Comparison of ENCODE assay signal across 1 cellular context in the genomic region with DNA sequence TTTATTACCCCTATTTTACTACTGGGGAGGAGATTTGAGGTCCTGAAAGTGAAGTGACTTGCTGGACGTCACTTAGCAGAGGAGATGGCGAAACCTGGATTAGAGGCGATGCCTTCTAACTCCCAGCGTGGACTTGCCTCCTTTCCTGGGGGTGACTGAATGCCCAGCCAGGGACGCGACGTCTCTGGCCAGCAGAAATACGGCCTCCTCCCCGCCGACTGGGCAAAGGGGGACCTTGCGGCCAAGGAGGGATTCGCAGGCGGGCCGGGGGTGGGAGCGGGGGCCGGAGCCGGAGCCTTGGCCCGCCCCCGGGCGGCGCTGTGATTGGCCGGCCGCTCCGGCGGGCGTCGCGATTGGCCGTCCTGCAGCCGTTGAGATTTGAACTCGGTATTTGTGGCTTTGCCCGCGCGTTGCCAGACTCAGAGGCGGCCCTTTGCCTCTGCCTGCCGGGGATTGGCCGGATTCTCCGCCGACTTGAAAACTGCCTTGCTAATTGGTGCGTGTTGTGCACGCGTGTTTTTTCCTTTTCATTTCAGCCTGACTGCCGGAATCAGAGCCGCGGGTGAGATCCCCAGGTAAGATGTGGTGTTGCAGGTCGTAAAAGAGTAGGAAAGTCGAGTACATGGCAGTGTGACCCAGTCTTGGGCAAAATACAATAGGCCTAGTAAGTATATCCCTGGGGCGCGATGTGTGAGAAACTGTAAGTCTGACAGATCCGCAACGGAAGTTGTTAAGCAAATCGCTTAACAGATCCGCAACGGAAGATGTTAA.
TF ChIP-seq lines count a peak whose summit lies in the region.

A gene with protein sequence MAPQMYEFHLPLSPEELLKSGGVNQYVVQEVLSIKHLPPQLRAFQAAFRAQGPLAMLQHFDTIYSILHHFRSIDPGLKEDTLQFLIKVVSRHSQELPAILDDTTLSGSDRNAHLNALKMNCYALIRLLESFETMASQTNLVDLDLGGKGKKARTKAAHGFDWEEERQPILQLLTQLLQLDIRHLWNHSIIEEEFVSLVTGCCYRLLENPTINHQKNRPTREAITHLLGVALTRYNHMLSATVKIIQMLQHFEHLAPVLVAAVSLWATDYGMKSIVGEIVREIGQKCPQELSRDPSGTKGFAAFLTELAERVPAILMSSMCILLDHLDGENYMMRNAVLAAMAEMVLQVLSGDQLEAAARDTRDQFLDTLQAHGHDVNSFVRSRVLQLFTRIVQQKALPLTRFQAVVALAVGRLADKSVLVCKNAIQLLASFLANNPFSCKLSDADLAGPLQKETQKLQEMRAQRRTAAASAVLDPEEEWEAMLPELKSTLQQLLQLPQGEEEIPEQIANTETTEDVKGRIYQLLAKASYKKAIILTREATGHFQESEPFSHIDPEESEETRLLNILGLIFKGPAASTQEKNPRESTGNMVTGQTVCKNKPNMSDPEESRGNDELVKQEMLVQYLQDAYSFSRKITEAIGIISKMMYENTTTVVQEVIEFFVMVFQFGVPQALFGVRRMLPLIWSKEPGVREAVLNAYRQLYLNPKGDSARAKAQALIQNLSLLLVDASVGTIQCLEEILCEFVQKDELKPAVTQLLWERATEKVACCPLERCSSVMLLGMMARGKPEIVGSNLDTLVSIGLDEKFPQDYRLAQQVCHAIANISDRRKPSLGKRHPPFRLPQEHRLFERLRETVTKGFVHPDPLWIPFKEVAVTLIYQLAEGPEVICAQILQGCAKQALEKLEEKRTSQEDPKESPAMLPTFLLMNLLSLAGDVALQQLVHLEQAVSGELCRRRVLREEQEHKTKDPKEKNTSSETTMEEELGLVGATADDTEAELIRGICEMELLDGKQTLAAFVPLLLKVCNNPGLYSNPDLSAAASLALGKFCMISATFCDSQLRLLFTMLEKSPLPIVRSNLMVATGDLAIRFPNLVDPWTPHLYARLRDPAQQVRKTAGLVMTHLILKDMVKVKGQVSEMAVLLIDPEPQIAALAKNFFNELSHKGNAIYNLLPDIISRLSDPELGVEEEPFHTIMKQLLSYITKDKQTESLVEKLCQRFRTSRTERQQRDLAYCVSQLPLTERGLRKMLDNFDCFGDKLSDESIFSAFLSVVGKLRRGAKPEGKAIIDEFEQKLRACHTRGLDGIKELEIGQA (N-terminal part only) (plus strand): TSS at position 523 of the 771 bp plus-strand sequence. CDS start 997 bp downstream, outside the sequence.

TF ChIP-seq in K562, 482 proteins besides CTCF, POLR2A, EP300 and RAD21 (continued from another document and continues in another):
- TF ChIP-seq HNRNPLL (IDR thresholded peaks at IDR 0.05; ENCODE audit: low read depth, low read length, poor library complexity, severe bottlenecking) (peak; percentile 99), POLR2H (tag; IDR thresholded peaks at IDR 0.05; ENCODE audit: low read depth) (peak; percentile 62), TRIM28 (IDR thresholded peaks at IDR 0.05) (no peak), HEY1 (CRISPR knock-in tag; IDR thresholded peaks at IDR 0.05; ENCODE audit: borderline replicate concordance) (no peak), ZNF436 (CRISPR knock-in tag; IDR thresholded peaks at IDR 0.05) (no peak), CCNT2 (IDR thresholded peaks at IDR 0.05; ENCODE audit: borderline replicate concordance, extremely low read depth, insufficient read length, low read depth, low read length) (peak; percentile 73), MAFG (tag; conservative IDR thresholded peaks at IDR 0.05) (no peak), BCOR (IDR thresholded peaks at IDR 0.05) (no peak), MYBL2 (IDR thresholded peaks at IDR 0.05; ENCODE audit: low read depth) (peak; percentile 97), MYBL2 (CRISPR knock-in tag; IDR thresholded peaks at IDR 0.05; ENCODE audit: borderline replicate concordance) (peak; percentile 94; the same call in 1 of the 2 replicates), SNIP1 (IDR thresholded peaks at IDR 0.05; ENCODE audit: low read depth) (no peak), SMARCB1 (IDR thresholded peaks at IDR 0.05; ENCODE audit: insufficient read length, low read depth) (no peak), NRF1 (conservative IDR thresholded peaks at IDR 0.05 in 1 of 2, IDR thresholded peaks at IDR 0.05 in 1 of 2) (peak; percentile 47 to 53; a peak in 2 of 4 replicates), CREB1 (IDR thresholded peaks at IDR 0.05) (no peak; the same call in 1 of the 2 replicates), CREB1 (CRISPR knock-in tag; IDR thresholded peaks at IDR 0.05) (peak; percentile 38; the same call in 1 of the 2 replicates), ZNF408 (CRISPR knock-in tag; IDR thresholded peaks at IDR 0.05; ENCODE audit: low read depth) (no peak), ZNF23 (CRISPR knock-in tag; IDR thresholded peaks at IDR 0.05) (no peak), HDAC3 (IDR thresholded peaks at IDR 0.05; ENCODE audit: borderline replicate concordance, partially characterized antibody) (peak; percentile 96), ZNF24 (IDR thresholded peaks at IDR 0.05) (peak; percentile 83)
- TF ChIP-seq, protein P1, sequence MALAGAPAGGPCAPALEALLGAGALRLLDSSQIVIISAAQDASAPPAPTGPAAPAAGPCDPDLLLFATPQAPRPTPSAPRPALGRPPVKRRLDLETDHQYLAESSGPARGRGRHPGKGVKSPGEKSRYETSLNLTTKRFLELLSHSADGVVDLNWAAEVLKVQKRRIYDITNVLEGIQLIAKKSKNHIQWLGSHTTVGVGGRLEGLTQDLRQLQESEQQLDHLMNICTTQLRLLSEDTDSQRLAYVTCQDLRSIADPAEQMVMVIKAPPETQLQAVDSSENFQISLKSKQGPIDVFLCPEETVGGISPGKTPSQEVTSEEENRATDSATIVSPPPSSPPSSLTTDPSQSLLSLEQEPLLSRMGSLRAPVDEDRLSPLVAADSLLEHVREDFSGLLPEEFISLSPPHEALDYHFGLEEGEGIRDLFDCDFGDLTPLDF (CRISPR knock-in tag; IDR thresholded peaks at IDR 0.05), result peak; percentile 99
- TF ChIP-seq, protein P2, sequence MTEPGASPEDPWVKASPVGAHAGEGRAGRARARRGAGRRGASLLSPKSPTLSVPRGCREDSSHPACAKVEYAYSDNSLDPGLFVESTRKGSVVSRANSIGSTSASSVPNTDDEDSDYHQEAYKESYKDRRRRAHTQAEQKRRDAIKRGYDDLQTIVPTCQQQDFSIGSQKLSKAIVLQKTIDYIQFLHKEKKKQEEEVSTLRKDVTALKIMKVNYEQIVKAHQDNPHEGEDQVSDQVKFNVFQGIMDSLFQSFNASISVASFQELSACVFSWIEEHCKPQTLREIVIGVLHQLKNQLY (CRISPR knock-in tag; conservative IDR thresholded peaks at IDR 0.05), result no peak
- TF ChIP-seq, protein P3, sequence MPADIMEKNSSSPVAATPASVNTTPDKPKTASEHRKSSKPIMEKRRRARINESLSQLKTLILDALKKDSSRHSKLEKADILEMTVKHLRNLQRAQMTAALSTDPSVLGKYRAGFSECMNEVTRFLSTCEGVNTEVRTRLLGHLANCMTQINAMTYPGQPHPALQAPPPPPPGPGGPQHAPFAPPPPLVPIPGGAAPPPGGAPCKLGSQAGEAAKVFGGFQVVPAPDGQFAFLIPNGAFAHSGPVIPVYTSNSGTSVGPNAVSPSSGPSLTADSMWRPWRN (IDR thresholded peaks at IDR 0.05; ENCODE audit: low read depth), result no peak
- TF ChIP-seq, protein P4, sequence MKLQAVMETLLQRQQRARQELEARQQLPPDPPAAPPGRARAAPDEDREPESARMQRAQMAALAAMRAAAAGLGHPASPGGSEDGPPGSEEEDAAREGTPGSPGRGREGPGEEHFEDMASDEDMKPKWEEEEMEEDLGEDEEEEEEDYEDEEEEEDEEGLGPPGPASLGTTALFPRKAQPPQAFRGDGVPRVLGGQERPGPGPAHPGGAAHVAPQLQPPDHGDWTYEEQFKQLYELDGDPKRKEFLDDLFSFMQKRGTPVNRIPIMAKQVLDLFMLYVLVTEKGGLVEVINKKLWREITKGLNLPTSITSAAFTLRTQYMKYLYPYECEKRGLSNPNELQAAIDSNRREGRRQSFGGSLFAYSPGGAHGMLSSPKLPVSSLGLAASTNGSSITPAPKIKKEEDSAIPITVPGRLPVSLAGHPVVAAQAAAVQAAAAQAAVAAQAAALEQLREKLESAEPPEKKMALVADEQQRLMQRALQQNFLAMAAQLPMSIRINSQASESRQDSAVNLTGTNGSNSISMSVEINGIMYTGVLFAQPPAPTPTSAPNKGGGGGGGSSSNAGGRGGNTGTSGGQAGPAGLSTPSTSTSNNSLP (IDR thresholded peaks at IDR 0.05; ENCODE audit: borderline replicate concordance, low read depth, low read length), result no peak
- TF ChIP-seq, protein P5, sequence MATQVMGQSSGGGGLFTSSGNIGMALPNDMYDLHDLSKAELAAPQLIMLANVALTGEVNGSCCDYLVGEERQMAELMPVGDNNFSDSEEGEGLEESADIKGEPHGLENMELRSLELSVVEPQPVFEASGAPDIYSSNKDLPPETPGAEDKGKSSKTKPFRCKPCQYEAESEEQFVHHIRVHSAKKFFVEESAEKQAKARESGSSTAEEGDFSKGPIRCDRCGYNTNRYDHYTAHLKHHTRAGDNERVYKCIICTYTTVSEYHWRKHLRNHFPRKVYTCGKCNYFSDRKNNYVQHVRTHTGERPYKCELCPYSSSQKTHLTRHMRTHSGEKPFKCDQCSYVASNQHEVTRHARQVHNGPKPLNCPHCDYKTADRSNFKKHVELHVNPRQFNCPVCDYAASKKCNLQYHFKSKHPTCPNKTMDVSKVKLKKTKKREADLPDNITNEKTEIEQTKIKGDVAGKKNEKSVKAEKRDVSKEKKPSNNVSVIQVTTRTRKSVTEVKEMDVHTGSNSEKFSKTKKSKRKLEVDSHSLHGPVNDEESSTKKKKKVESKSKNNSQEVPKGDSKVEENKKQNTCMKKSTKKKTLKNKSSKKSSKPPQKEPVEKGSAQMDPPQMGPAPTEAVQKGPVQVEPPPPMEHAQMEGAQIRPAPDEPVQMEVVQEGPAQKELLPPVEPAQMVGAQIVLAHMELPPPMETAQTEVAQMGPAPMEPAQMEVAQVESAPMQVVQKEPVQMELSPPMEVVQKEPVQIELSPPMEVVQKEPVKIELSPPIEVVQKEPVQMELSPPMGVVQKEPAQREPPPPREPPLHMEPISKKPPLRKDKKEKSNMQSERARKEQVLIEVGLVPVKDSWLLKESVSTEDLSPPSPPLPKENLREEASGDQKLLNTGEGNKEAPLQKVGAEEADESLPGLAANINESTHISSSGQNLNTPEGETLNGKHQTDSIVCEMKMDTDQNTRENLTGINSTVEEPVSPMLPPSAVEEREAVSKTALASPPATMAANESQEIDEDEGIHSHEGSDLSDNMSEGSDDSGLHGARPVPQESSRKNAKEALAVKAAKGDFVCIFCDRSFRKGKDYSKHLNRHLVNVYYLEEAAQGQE (CRISPR knock-in tag; IDR thresholded peaks at IDR 0.05; ENCODE audit: low read depth), result no peak
- TF ChIP-seq, protein P6, sequence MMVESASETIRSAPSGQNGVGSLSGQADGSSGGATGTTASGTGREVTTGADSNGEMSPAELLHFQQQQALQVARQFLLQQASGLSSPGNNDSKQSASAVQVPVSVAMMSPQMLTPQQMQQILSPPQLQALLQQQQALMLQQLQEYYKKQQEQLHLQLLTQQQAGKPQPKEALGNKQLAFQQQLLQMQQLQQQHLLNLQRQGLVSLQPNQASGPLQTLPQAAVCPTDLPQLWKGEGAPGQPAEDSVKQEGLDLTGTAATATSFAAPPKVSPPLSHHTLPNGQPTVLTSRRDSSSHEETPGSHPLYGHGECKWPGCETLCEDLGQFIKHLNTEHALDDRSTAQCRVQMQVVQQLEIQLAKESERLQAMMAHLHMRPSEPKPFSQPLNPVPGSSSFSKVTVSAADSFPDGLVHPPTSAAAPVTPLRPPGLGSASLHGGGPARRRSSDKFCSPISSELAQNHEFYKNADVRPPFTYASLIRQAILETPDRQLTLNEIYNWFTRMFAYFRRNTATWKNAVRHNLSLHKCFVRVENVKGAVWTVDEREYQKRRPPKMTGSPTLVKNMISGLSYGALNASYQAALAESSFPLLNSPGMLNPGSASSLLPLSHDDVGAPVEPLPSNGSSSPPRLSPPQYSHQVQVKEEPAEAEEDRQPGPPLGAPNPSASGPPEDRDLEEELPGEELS (CRISPR knock-in tag; IDR thresholded peaks at IDR 0.05; ENCODE audit: borderline replicate concordance), result 0 out of 2 replicates have a peak, but pooled peaks have one; percentile 58
- TF ChIP-seq, protein P7, sequence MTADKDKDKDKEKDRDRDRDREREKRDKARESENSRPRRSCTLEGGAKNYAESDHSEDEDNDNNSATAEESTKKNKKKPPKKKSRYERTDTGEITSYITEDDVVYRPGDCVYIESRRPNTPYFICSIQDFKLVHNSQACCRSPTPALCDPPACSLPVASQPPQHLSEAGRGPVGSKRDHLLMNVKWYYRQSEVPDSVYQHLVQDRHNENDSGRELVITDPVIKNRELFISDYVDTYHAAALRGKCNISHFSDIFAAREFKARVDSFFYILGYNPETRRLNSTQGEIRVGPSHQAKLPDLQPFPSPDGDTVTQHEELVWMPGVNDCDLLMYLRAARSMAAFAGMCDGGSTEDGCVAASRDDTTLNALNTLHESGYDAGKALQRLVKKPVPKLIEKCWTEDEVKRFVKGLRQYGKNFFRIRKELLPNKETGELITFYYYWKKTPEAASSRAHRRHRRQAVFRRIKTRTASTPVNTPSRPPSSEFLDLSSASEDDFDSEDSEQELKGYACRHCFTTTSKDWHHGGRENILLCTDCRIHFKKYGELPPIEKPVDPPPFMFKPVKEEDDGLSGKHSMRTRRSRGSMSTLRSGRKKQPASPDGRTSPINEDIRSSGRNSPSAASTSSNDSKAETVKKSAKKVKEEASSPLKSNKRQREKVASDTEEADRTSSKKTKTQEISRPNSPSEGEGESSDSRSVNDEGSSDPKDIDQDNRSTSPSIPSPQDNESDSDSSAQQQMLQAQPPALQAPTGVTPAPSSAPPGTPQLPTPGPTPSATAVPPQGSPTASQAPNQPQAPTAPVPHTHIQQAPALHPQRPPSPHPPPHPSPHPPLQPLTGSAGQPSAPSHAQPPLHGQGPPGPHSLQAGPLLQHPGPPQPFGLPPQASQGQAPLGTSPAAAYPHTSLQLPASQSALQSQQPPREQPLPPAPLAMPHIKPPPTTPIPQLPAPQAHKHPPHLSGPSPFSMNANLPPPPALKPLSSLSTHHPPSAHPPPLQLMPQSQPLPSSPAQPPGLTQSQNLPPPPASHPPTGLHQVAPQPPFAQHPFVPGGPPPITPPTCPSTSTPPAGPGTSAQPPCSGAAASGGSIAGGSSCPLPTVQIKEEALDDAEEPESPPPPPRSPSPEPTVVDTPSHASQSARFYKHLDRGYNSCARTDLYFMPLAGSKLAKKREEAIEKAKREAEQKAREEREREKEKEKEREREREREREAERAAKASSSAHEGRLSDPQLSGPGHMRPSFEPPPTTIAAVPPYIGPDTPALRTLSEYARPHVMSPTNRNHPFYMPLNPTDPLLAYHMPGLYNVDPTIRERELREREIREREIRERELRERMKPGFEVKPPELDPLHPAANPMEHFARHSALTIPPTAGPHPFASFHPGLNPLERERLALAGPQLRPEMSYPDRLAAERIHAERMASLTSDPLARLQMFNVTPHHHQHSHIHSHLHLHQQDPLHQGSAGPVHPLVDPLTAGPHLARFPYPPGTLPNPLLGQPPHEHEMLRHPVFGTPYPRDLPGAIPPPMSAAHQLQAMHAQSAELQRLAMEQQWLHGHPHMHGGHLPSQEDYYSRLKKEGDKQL (CRISPR knock-in tag; IDR thresholded peaks at IDR 0.05; ENCODE audit: borderline replicate concordance), result no peak
- TF ChIP-seq, protein P8, sequence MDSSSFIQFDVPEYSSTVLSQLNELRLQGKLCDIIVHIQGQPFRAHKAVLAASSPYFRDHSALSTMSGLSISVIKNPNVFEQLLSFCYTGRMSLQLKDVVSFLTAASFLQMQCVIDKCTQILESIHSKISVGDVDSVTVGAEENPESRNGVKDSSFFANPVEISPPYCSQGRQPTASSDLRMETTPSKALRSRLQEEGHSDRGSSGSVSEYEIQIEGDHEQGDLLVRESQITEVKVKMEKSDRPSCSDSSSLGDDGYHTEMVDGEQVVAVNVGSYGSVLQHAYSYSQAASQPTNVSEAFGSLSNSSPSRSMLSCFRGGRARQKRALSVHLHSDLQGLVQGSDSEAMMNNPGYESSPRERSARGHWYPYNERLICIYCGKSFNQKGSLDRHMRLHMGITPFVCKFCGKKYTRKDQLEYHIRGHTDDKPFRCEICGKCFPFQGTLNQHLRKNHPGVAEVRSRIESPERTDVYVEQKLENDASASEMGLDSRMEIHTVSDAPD (CRISPR knock-in tag; IDR thresholded peaks at IDR 0.05), result no peak
